ENCODE assay signal across 19 cellular contexts in the genomic region with DNA sequence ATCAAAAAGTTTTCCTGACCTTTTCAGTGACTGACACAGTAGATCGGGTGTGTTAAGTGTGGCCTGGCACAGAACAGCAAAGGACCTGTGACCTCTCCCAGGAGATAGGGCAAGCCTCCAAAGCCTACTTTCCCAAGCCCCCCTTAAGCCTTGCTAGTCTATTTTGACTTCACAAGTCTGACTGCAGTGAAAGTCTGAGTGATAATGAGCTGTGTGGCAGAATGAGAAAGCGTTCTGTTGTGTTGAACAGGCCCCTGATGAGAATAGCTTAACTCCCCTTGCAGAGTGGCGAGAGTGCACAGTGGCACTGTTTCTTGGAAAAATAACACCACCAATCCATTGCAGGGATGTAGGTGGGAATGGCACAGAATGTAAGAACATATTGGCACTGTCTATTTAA. TPM values are rescaled to one million over a fixed set of nuclear protein-coding genes. Genes with fewer than 3 reads are reported as not detected.
DNase-seq lines count a peak whose midpoint lies in the region; ATAC-seq, FAIRE-seq and TF ChIP-seq lines count a peak whose summit lies in the region.
"Had no signal": no experiment of that assay in that cellular context is flagged by ENCODE, and none has a peak within 500 bp of the region (broad histone marks: within the 10 kb centered on the region; RNA-seq: fewer than 3 reads in every experiment).

No MANE protein-coding gene starts in this region.

- no peaks in the 10 kb centered on the region for H3K79me1 ChIP-seq in H1 (ENCODE audit: low read depth, low read length)

- H3K18ac ChIP-seq in H1 (ENCODE audit: extremely low read depth, low read length) = no peak overlapping the region

- peak overlapping the region; percentile 77 for H3K27ac Mint-ChIP-seq in nephron progenitor cell
- H3K27ac Mint-ChIP-seq: HFFc6 had no signal

- H2BK120ac ChIP-seq in H1 (replicated peaks; ENCODE audit: low read depth, low read length) = no peak overlapping the region

- H3K36me3 ChIP-seq in left ventricle myocardium inferior = peaks cover 12% of the 10 kb centered on the region
- H3K36me3 ChIP-seq in H1 (ENCODE audit: control insufficient read depth in 2 of 4, insufficient read depth in 4 of 4, low read length in 3 of 4) = peaks cover 0 to 12% (median 2%) of the 10 kb centered on the region in 4 experiments; a peak in 2 of 8 replicates
- peaks cover 0 to under 1% (median 0%) of the 10 kb centered on the region in 3 donors for H3K36me3 ChIP-seq in tibial artery

- H3K36me3 Mint-ChIP-seq in nephron progenitor cell (ENCODE audit: low read depth) = peaks cover 10% of the 10 kb centered on the region

- H3K4me1 ChIP-seq in left ventricle myocardium inferior = peaks cover 13% of the 10 kb centered on the region
- H3K4me1 ChIP-seq in H1 (replicated peaks in 1 of 4; ENCODE audit: control insufficient read depth in 3 of 4, insufficient read depth in 4 of 4, low read length in 3 of 4) = no peaks in the 10 kb centered on the region
- peaks cover 0 to 56% (median 28%) of the 10 kb centered on the region in 4 donors for H3K4me1 ChIP-seq in tibial artery

- H4K91ac ChIP-seq in H1 (replicated peaks; ENCODE audit: insufficient read length, low read length) = no peak overlapping the region

- POLR2A ChIA-PET in H1 (lab: Charles Lee; ENCODE audit: partially characterized antibody) = no interaction called here

- H2BK15ac ChIP-seq in H1 (ENCODE audit: low read length) = no peak overlapping the region

- no peak overlapping the region for H3K4me2 ChIP-seq in H1 (ENCODE audit: insufficient read depth in 1 of 2, low read depth in 2 of 2, low read length in 2 of 2)

- TF ChIP-seq EP300 in H1 (IDR thresholded peaks at IDR 0.05; ENCODE audit: borderline replicate concordance in 1 of 2, low read depth in 2 of 2, low read length in 2 of 2) = no peak

- H2BK20ac ChIP-seq in H1 (ENCODE audit: low read length) = no peak overlapping the region

- H3K4me3 ChIP-seq in left ventricle myocardium inferior (no peak overlapping the region), H1 (ENCODE audit: extremely low read depth in 1 of 4, insufficient read depth in 2 of 4, low read depth in 3 of 4, low read length in 4 of 4) (no peak overlapping the region), tibial artery (no peak overlapping the region)

- H4K20me1 ChIP-seq in H1 (replicated peaks in 1 of 2; ENCODE audit: control insufficient read depth in 1 of 2, insufficient read depth in 2 of 2, low read length in 2 of 2) = no peaks in the 10 kb centered on the region

- H3K4me3 Mint-ChIP-seq in nephron progenitor cell = no peak overlapping the region
- H3K4me3 Mint-ChIP-seq: HFFc6 had no signal

- no peaks in the 10 kb centered on the region for H3K79me2 ChIP-seq in H1 (ENCODE audit: control insufficient read depth in 1 of 2, insufficient read depth in 2 of 2, low read length in 2 of 2)

- 0 out of 2 replicates have a peak overlapping the region, but pooled peaks have one; percentile 0 for H2AFZ ChIP-seq in H1 (ENCODE audit: low read length)

- H4K5ac ChIP-seq in H1 (ENCODE audit: insufficient read length, low read depth, low read length) = no peak overlapping the region

- no peak for FAIRE-seq in H1 (lab: Jason Lieb, UNC)
- FAIRE-seq: A204.1, GM12892, H54 had no signal

- TF ChIP-seq POLR2A in H1 (IDR thresholded peaks at IDR 0.05; ENCODE audit: control extremely low read depth in 1 of 2, low read depth in 2 of 2, low read length in 2 of 2) = no peak

- H2BK5ac ChIP-seq in H1 (ENCODE audit: low read depth, low read length) = no peak overlapping the region

- CTCF ChIA-PET in H1 (lab: Charles Lee; ENCODE audit: partially characterized antibody) = interaction anchor here (0.8 to 1.7 kb wide), 8 partner anchors 10 to 396 kb away, joined by 3 to 5 read pairs (median 4); no protein-coding TSS in a partner anchor

- H4K8ac ChIP-seq in H1 (ENCODE audit: extremely low read depth, insufficient read depth, low read length) = no peak overlapping the region

- no peak overlapping the region for H3K23ac ChIP-seq in H1 (ENCODE audit: insufficient read length)

- H3K27me3 ChIP-seq in left ventricle myocardium inferior (ENCODE audit: low read depth) = no peaks in the 10 kb centered on the region
- no peaks in the 10 kb centered on the region for H3K27me3 ChIP-seq in H1 (replicated peaks in 1 of 4; ENCODE audit: control insufficient read depth in 3 of 4, extremely low read depth in 1 of 4, insufficient read depth in 3 of 4, low read length in 3 of 4)
- no peaks in the 10 kb centered on the region for H3K27me3 ChIP-seq in tibial artery

- no peak overlapping the region for H3K4ac ChIP-seq in H1 (replicated peaks; ENCODE audit: insufficient read length, low read depth, low read length)

- H3K27ac ChIP-seq in left ventricle myocardium inferior (replicated peaks) (no peak overlapping the region), H1 (ENCODE audit: low read depth, low read length) (no peak overlapping the region), tibial artery (peak overlapping the region; percentile 15 to 24)

- peaks cover 54% of the 10 kb centered on the region for H3K4me1 Mint-ChIP-seq in nephron progenitor cell

- H3K23me2 ChIP-seq in H1 (ENCODE audit: low read depth, low read length) = no peaks in the 10 kb centered on the region

- intact Hi-C loops in Right ventricle myocardium superior (cut with DNase I) (no loop called here), left ventricle myocardium inferior (cut with micrococcal nuclease) (no loop called here), tibial artery (cut with DNase I; ENCODE audit: low total_unique reads) (no loop called here)

- no peak overlapping the region for H3K56ac ChIP-seq in H1 (replicated peaks; ENCODE audit: insufficient read length, low read depth, low read length)

- H3K9me3 ChIP-seq in left ventricle myocardium inferior (replicated peaks) (no peaks in the 10 kb centered on the region), H1 (ENCODE audit: insufficient read depth in 2 of 2, low read depth in 1 of 2, low read length in 1 of 2) (no peaks in the 10 kb centered on the region), tibial artery (no peaks in the 10 kb centered on the region)

- H3K14ac ChIP-seq in H1 (ENCODE audit: insufficient read length) = no peak overlapping the region

- no peaks in the 10 kb centered on the region for H3K9me3 Mint-ChIP-seq in nephron progenitor cell
- H3K9me3 Mint-ChIP-seq: HFFc6 had no signal

- TF ChIP-seq CTCF in left ventricle myocardium inferior (IDR thresholded peaks at IDR 0.05; ENCODE audit: borderline replicate concordance) = no peak
- no peak for TF ChIP-seq CTCF in H1 (IDR thresholded peaks at IDR 0.05; ENCODE audit: control extremely low read depth in 1 of 3, insufficient read depth in 1 of 3, low read depth in 1 of 3, low read length in 3 of 3)
- no peak for TF ChIP-seq CTCF in nephron progenitor cell (IDR thresholded peaks at IDR 0.05)
- no peak for TF ChIP-seq CTCF in tibial artery (IDR thresholded peaks at IDR 0.05)

- no peak for TF ChIP-seq RAD21 in H1 (IDR thresholded peaks at IDR 0.05 in 1 of 2, conservative IDR thresholded peaks at IDR 0.05 in 1 of 2; ENCODE audit: low read depth in 2 of 2, low read length in 2 of 2)

- H2BK12ac ChIP-seq in H1 (ENCODE audit: low read depth, low read length) = no peak overlapping the region

- H2AK5ac ChIP-seq in H1 (ENCODE audit: low read depth, low read length) = no peak overlapping the region

- WGBS in H1 (ENCODE audit: extremely low coverage in 1 of 2, insufficient coverage in 1 of 2, insufficient read length in 1 of 2, insufficient replicate concordance in 2 of 2, low coverage in 1 of 2, low lambda C conversion rate in 2 of 2, missing lambda C conversion rate in 1 of 2), 2 experiments = 98% methylated on average over 3 of the region's 3 CpGs; no CpG with 5 or more reads in 1 of the 2 experiments

- DNase-seq in Right ventricle myocardium superior (no peak), left ventricle myocardium inferior (no peak), H1 (ENCODE audit: low read depth in 1 of 2, low spot score in 2 of 2) (no peak), nephron progenitor cell (no peak), tibial artery (no peak), HT-29 (ENCODE audit: low spot score) (no peak), dermis blood vessel endothelial cell (no peak), dedifferentiated amniotic fluid mesenchymal stem cell (ENCODE audit: extremely low spot score) (no peak)
- DNase-seq: C1 segment of cervical spinal cord; HFFc6; MV-4-11; NCI-H1417; NCI-H187 treated with DMSO at 0.1 percent for 48 hours; NCI-H526 treated with DMSO at 0.1 percent for 48 hours; NK-92 treated with Interleukin-12 subunit alpha and Interleukin-12 subunit beta, amount 100 ng/mL, for 24 hours; SIG-M5 had no signal

- H3K9ac ChIP-seq in H1 (replicated peaks in 1 of 4; ENCODE audit: extremely low read depth in 1 of 4, low read depth in 3 of 4, low read length in 3 of 4) = no peak overlapping the region

- H3K27me3 Mint-ChIP-seq in nephron progenitor cell (ENCODE audit: low read depth, poor library complexity) = peaks cover 2% of the 10 kb centered on the region

- ATAC-seq in Right ventricle myocardium superior (ENCODE audit: poor library complexity) = peak; percentile 46

TF ChIP-seq in H1, 55 proteins besides CTCF, POLR2A, EP300 and RAD21 (continues in another document):
- no peak for TF ChIP-seq TAF7 (optimal IDR thresholded peaks at IDR 0.05; ENCODE audit: borderline replicate concordance, low read depth, low read length)
- no peak for TF ChIP-seq CREB1 (IDR thresholded peaks at IDR 0.05)
- TF ChIP-seq GTF2F1 (IDR thresholded peaks at IDR 0.05; ENCODE audit: borderline replicate concordance, low read depth, low read length) = no peak
- TF ChIP-seq, protein P1, sequence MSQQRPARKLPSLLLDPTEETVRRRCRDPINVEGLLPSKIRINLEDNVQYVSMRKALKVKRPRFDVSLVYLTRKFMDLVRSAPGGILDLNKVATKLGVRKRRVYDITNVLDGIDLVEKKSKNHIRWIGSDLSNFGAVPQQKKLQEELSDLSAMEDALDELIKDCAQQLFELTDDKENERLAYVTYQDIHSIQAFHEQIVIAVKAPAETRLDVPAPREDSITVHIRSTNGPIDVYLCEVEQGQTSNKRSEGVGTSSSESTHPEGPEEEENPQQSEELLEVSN (IDR thresholded peaks at IDR 0.05) = no peak
- TF ChIP-seq EZH2 (IDR thresholded peaks at IDR 0.05; ENCODE audit: low read depth, low read length, severe bottlenecking) = no peak
- no peak for TF ChIP-seq RXRA (IDR thresholded peaks at IDR 0.05; ENCODE audit: insufficient read depth, low read depth, low read length)

RNA-seq across cellular contexts. Expression of gene MMD, which starts 32.8 kb away (rescaled TPM):
- total RNA-seq in Right ventricle myocardium superior (13.4 TPM), left ventricle myocardium inferior (9.5 TPM), dermis blood vessel endothelial cell (11.8 and 16.2 TPM in 2 replicates)
- 34.0 and 37.8 TPM in 2 replicates for total RNA-seq in H1 (2021; fragmentation: NEBNext Ultra II Directional; extraction: Animal tissue kit (Norgen Biotek cat#: 25700))
- polyA plus RNA-seq in H1 (2011; rRNA removed) = 22.1 and 28.2 TPM in 2 replicates
- 23.4 TPM for polyA plus RNA-seq in H1 (2011; cell fraction: cytosol; rRNA removed)
- 22.0 TPM for polyA plus RNA-seq in H1 (2011; cell fraction: nucleus; rRNA removed)
- polyA plus RNA-seq in H1 (2012, experiment 1 of 2) = 18.6 to 24.4 TPM (median 22.7 TPM) in 4 replicates
- polyA plus RNA-seq in H1 (2012, experiment 2 of 2) = 5.0 TPM
- 29.4 TPM for polyA plus RNA-seq in H1 (2013, experiment 1 of 2)
- polyA plus RNA-seq in H1 (2013, experiment 2 of 2) = 32.1 TPM
- 19.3 and 23.3 TPM in 2 replicates for polyA minus RNA-seq in H1 (2011; rRNA and poly(A)+ RNA removed)
- polyA minus RNA-seq in H1 (2011; cell fraction: cytosol; rRNA and poly(A)+ RNA removed) = 9.0 TPM
- 20.8 TPM for polyA minus RNA-seq in H1 (2011; cell fraction: nucleus; rRNA and poly(A)+ RNA removed)
- 20.2 and 23.9 TPM in 2 replicates for total RNA-seq in HT-29 (2014; rRNA removed; shearing (Covaris generic))

Comparison
In these comparisons a context has a peak if more than half of its experiments do, and no peak if none do; other contexts are left out.
1. H3K27ac ChIP-seq: peak in tibial artery (2 of 2); none in left ventricle myocardium inferior (single experiment) and H1 (single experiment).